ENCODE assay signal across 26 cellular contexts in the genomic region with DNA sequence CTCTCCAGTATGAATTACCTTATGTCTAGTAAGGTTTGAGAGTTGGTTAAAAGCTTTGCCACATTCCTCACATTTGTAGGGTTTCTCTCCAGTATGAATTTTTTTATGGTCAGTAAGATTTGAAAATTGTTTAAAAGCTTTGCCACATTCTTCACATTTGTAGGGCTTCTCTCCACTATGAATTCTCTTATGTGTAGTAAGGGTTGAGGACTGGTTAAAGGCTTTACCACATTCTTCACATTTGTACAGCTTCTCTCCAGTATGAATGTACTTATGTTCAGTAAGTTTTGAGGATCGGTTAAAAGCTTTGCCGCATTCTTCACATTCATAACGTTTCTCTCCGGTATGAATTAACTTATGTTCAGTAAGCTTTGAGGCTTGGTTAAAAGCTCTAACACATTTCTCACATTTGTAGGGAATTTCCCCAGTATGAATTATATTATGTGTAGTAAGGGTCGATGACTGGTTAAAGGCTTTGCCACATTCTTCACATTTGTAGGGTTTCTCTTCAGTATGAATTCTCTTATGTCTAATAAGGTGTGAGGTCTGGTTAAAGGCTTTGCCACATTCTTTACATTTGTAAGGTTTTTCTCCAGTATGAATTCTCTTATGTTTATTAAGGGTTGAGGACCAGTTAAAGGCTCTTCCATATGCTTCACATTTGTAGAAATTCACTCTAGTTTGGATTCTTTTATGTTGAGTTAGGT. TPM values are rescaled to one million over a fixed set of nuclear protein-coding genes. Genes with fewer than 3 reads are reported as not detected.
DNase-seq lines count a peak whose midpoint lies in the region; ATAC-seq, FAIRE-seq and TF ChIP-seq lines count a peak whose summit lies in the region.
"Had no signal": no experiment of that assay in that cellular context is flagged by ENCODE, and none has a peak within 500 bp of the region (broad histone marks: within the 10 kb centered on the region; RNA-seq: fewer than 3 reads in every experiment).

No MANE protein-coding gene starts in this region.

- POLR2A ChIA-PET in A549 (lab: Yijun Ruan, JAX) (no interaction called here), HEK293 (lab: Yijun Ruan, JAX) (no interaction called here)

- H3K27ac ChIP-seq in A549 = no peak overlapping the region
- no peak overlapping the region for H3K27ac ChIP-seq in HEK293 (ENCODE audit: extremely low read depth, low read depth, low read length)
- H3K27ac ChIP-seq in iPS-20b (ENCODE audit: low read length) = no peak overlapping the region
- H3K27ac ChIP-seq in upper lobe of right lung = no peak overlapping the region
- H3K27ac ChIP-seq: HL-60, RWPE1 had no signal

- TF ChIP-seq CTCF in A549 (IDR thresholded peaks at IDR 0.05) (no peak), HEK293 (tag by site-specific recombination; IDR thresholded peaks at IDR 0.05) (no peak), upper lobe of right lung (IDR thresholded peaks at IDR 0.05) (no peak)

- peaks cover 18% of the 10 kb centered on the region for H3K36me3 Mint-ChIP-seq in activated T-helper 1 cell treated with anti-CD3 and anti-CD28 coated beads, Interleukin-12 subunit alpha, Interleukin-12 subunit beta, Interleukin-2, Interleukin-4 antibody, amounts not matched to agents 30 ng/mL and 10 ng/mL and 1 ng/mL, durations not matched to agents 14 hours and 24 hours and 36 hours (ENCODE audit: low read depth)

- no peak for DNase-seq in A549 (ENCODE audit: low read depth in 1 of 2, low spot score in 1 of 2)
- peak; percentile 11 for DNase-seq in amniotic epithelial cell (ENCODE audit: low read depth)
- no peak for DNase-seq in upper lobe of right lung
- no peak for DNase-seq in putamen (ENCODE audit: low spot score)
- no peak for DNase-seq in activated T-helper 1 cell treated with anti-CD3 and anti-CD28 coated beads, Interleukin-12 subunit alpha, Interleukin-12 subunit beta, Interleukin-2, Interleukin-4 antibody, amounts not matched to agents 30 ng/mL and 10 ng/mL and 1 ng/mL, durations not matched to agents 14 hours and 24 hours and 36 hours (ENCODE audit: low spot score)
- DNase-seq: 8988T; C1 segment of cervical spinal cord; CD4-positive, alpha-beta memory T cell; COR-L47; DMS53; Kasumi-1; NCI-H1105; NCI-H146; NCI-H1930; NCI-H446 treated with DMSO at 0.1 percent for 48 hours; NCI-H526; NCI-H82; NK-92 treated with Interleukin-12 subunit alpha and Interleukin-12 subunit beta, amount 100 ng/mL, for 24 hours; SHP77 had no signal

- peaks cover 65% of the 10 kb centered on the region for H3K9me3 ChIP-seq in A549
- H3K9me3 ChIP-seq in HEK293 (ENCODE audit: control insufficient read depth, insufficient read depth, low read depth, low read length) = no peaks in the 10 kb centered on the region
- H3K9me3 ChIP-seq in iPS-20b (ENCODE audit: insufficient read depth, low read depth, low read length) = peaks cover 87% of the 10 kb centered on the region
- H3K9me3 ChIP-seq in upper lobe of right lung = peaks cover 80% of the 10 kb centered on the region

- no peak for TF ChIP-seq EP300 in A549 (IDR thresholded peaks at IDR 0.05)

- WGBS in A549 (ENCODE audit: missing lambda C conversion rate) = 63% methylated on average over 5 of the region's 5 CpGs

- H3K4me1 ChIP-seq in A549 = no peaks in the 10 kb centered on the region
- H3K4me1 ChIP-seq in HEK293 (ENCODE audit: control insufficient read depth, insufficient read depth, low read length) = no peaks in the 10 kb centered on the region
- no peaks in the 10 kb centered on the region for H3K4me1 ChIP-seq in iPS-20b (ENCODE audit: insufficient read depth, low read length)
- no peaks in the 10 kb centered on the region for H3K4me1 ChIP-seq in upper lobe of right lung
- H3K4me1 ChIP-seq: HAP-1 had no signal

- peaks cover 56% of the 10 kb centered on the region for H3K9me3 Mint-ChIP-seq in activated T-helper 1 cell treated with anti-CD3 and anti-CD28 coated beads, Interleukin-12 subunit alpha, Interleukin-12 subunit beta, Interleukin-2, Interleukin-4 antibody, amounts not matched to agents 30 ng/mL and 10 ng/mL and 1 ng/mL, durations not matched to agents 14 hours and 24 hours and 36 hours

- no peak overlapping the region for H3K4me3 Mint-ChIP-seq in activated T-helper 1 cell treated with anti-CD3 and anti-CD28 coated beads, Interleukin-12 subunit alpha, Interleukin-12 subunit beta, Interleukin-2, Interleukin-4 antibody, amounts not matched to agents 30 ng/mL and 10 ng/mL and 1 ng/mL, durations not matched to agents 14 hours and 24 hours and 36 hours
- H3K4me3 Mint-ChIP-seq: CD4-positive, alpha-beta memory T cell; GM23338 had no signal

- peak; percentile 79 for FAIRE-seq in A549 (lab: Jason Lieb, UNC)

- TF ChIP-seq RAD21 in A549 (conservative IDR thresholded peaks at IDR 0.05 in 1 of 2, IDR thresholded peaks at IDR 0.05 in 1 of 2) = no peak

- H3K36me3 ChIP-seq in HEK293 (ENCODE audit: control insufficient read depth in 2 of 2, insufficient read depth in 1 of 2, low read length in 2 of 2) (peaks cover 0 to 26% of the 10 kb centered on the region in 2 experiments; a peak in 1 of 3 replicates), iPS-20b (ENCODE audit: insufficient read depth, low read depth, low read length) (peaks cover 56% of the 10 kb centered on the region), upper lobe of right lung (peaks cover 29% of the 10 kb centered on the region)
- H3K36me3 ChIP-seq: HAP-1 had no signal

- no peak for TF ChIP-seq POLR2A in A549 (IDR thresholded peaks at IDR 0.05; ENCODE audit: low read length)

- H3K27me3 ChIP-seq in iPS-20b (ENCODE audit: insufficient read depth, low read length) (no peaks in the 10 kb centered on the region), upper lobe of right lung (no peaks in the 10 kb centered on the region)

- no peak overlapping the region for H3K4me3 ChIP-seq in A549
- H3K4me3 ChIP-seq in HEK293 (ENCODE audit: low read depth, low read length) = no peak overlapping the region
- peak overlapping the region; percentile 30; the same call in 1 of the 2 replicates for H3K4me3 ChIP-seq in iPS-20b (ENCODE audit: low read length)
- no peak overlapping the region for H3K4me3 ChIP-seq in upper lobe of right lung
- H3K4me3 ChIP-seq: GM23338, HAP-1 had no signal

- no peak overlapping the region for H3K9ac ChIP-seq in iPS-20b (ENCODE audit: low read depth, low read length)

- no peak overlapping the region for H3K27ac Mint-ChIP-seq in activated T-helper 1 cell treated with anti-CD3 and anti-CD28 coated beads, Interleukin-12 subunit alpha, Interleukin-12 subunit beta, Interleukin-2, Interleukin-4 antibody, amounts not matched to agents 30 ng/mL and 10 ng/mL and 1 ng/mL, durations not matched to agents 14 hours and 24 hours and 36 hours
- H3K27ac Mint-ChIP-seq: CD4-positive, alpha-beta memory T cell; GM23338 had no signal

- no peak overlapping the region for H3K4me2 ChIP-seq in A549
- H3K4me2 ChIP-seq: GM23338 had no signal

- no peak for ATAC-seq in A549
- ATAC-seq in upper lobe of right lung = no peak
- ATAC-seq in GM21529 (IDR thresholded peaks at IDR 0.05; ENCODE audit: unreplicated experiment) = no peak
- ATAC-seq: GM23338 had no signal

- intact Hi-C loops in upper lobe of right lung (cut with DNase I) = no loop called here
- intact Hi-C loops in activated T-helper 1 cell treated with anti-CD3 and anti-CD28 coated beads, Interleukin-12 subunit alpha, Interleukin-12 subunit beta, Interleukin-2, Interleukin-4 antibody, amounts not matched to agents 30 ng/mL and 10 ng/mL and 1 ng/mL, durations not matched to agents 14 hours and 24 hours and 36 hours (cut with micrococcal nuclease) = no loop called here

- no peaks in the 10 kb centered on the region for H3K27me3 Mint-ChIP-seq in activated T-helper 1 cell treated with anti-CD3 and anti-CD28 coated beads, Interleukin-12 subunit alpha, Interleukin-12 subunit beta, Interleukin-2, Interleukin-4 antibody, amounts not matched to agents 30 ng/mL and 10 ng/mL and 1 ng/mL, durations not matched to agents 14 hours and 24 hours and 36 hours (ENCODE audit: insufficient read depth)
- H3K27me3 Mint-ChIP-seq: CD4-positive, alpha-beta memory T cell had no signal

- CTCF ChIA-PET in A549 (lab: Yijun Ruan, JAX) = no interaction called here
- CTCF ChIA-PET in HEK293 (lab: Yijun Ruan, JAX) = interaction anchor here (0.6 kb wide), 1 partner anchor 9 kb away, joined by 3 read pairs; no protein-coding TSS in a partner anchor

- no peaks in the 10 kb centered on the region for H3K4me1 Mint-ChIP-seq in activated T-helper 1 cell treated with anti-CD3 and anti-CD28 coated beads, Interleukin-12 subunit alpha, Interleukin-12 subunit beta, Interleukin-2, Interleukin-4 antibody, amounts not matched to agents 30 ng/mL and 10 ng/mL and 1 ng/mL, durations not matched to agents 14 hours and 24 hours and 36 hours (ENCODE audit: low read depth)
- H3K4me1 Mint-ChIP-seq: CD4-positive, alpha-beta memory T cell; GM23338 had no signal

TF ChIP-seq in A549, 52 proteins besides CTCF, POLR2A, EP300 and RAD21 (continues in another document):
- TF ChIP-seq NR3C1 (IDR thresholded peaks at IDR 0.05) (no peak), TP53 (CRISPR knock-in tag; IDR thresholded peaks at IDR 0.05) (no peak)

TF ChIP-seq in HEK293, 187 proteins besides CTCF, POLR2A, EP300 and RAD21 (continues in another document):
- TF ChIP-seq ZNF394 (tag by site-specific recombination; IDR thresholded peaks at IDR 0.05; ENCODE audit: borderline replicate concordance) (no peak), ZNF274 (IDR thresholded peaks at IDR 0.05; ENCODE audit: low read length) (peak; percentile 54; the same call in 1 of the 2 replicates), ZNF274 (tag by site-specific recombination; IDR thresholded peaks at IDR 0.05; ENCODE audit: borderline replicate concordance) (no peak), SETDB1 (IDR thresholded peaks at IDR 0.05; ENCODE audit: insufficient read length, low read length) (peak; percentile 67)

RNA-seq across cellular contexts. Expression of a gene that starts 12.2 kb away (rescaled TPM):
- polyA plus RNA-seq in A549 (2011; rRNA removed) = 0.99 and 1.3 TPM in 2 replicates
- polyA plus RNA-seq in A549 (2012; cell fraction: cytosol; rRNA removed) = 0.05 and 0.06 TPM in 2 replicates
- 0.13 and 0.29 TPM in 2 replicates for polyA plus RNA-seq in A549 (2012; cell fraction: nucleus; rRNA removed)
- 0.90 to 1.3 TPM (median 0.98 TPM) in 3 replicates for polyA plus RNA-seq in A549 (2017; fragmentation: RNase III; extraction: RNeasy Plus Mini Kit Qiagen cat#74134 plus additional on column Dnase treatment)
- 0.39 and 0.41 TPM in 2 replicates for polyA minus RNA-seq in A549 (2011; rRNA and poly(A)+ RNA removed)
- 18.7 TPM for total RNA-seq in upper lobe of right lung
- 3.1 TPM in 2 replicates for total RNA-seq in activated T-helper 1 cell treated with anti-CD3 and anti-CD28 coated beads, Interleukin-12 subunit alpha, Interleukin-12 subunit beta, Interleukin-2, Interleukin-4 antibody, amounts not matched to agents 30 ng/mL and 10 ng/mL and 1 ng/mL, durations not matched to agents 14 hours and 24 hours and 36 hours

RNA-seq across cellular contexts. Expression of a gene that starts 27.8 kb away (rescaled TPM):
- polyA plus RNA-seq in A549 (2011; rRNA removed) = 5.7 and 5.8 TPM in 2 replicates
- polyA plus RNA-seq in A549 (2012; cell fraction: cytosol; rRNA removed) = 1.9 and 2.1 TPM in 2 replicates
- 1.9 and 2.7 TPM in 2 replicates for polyA plus RNA-seq in A549 (2012; cell fraction: nucleus; rRNA removed)
- 5.0 to 7.0 TPM (median 5.8 TPM) in 3 replicates for polyA plus RNA-seq in A549 (2017; fragmentation: RNase III; extraction: RNeasy Plus Mini Kit Qiagen cat#74134 plus additional on column Dnase treatment)
- polyA minus RNA-seq in A549 (2011; rRNA and poly(A)+ RNA removed) = 4.8 and 6.3 TPM in 2 replicates
- 24.9 TPM for total RNA-seq in upper lobe of right lung
- total RNA-seq in activated T-helper 1 cell treated with anti-CD3 and anti-CD28 coated beads, Interleukin-12 subunit alpha, Interleukin-12 subunit beta, Interleukin-2, Interleukin-4 antibody, amounts not matched to agents 30 ng/mL and 10 ng/mL and 1 ng/mL, durations not matched to agents 14 hours and 24 hours and 36 hours = 6.7 and 8.7 TPM in 2 replicates
